10 cellular contexts compared by ENCODE assay signal in the genomic region with DNA sequence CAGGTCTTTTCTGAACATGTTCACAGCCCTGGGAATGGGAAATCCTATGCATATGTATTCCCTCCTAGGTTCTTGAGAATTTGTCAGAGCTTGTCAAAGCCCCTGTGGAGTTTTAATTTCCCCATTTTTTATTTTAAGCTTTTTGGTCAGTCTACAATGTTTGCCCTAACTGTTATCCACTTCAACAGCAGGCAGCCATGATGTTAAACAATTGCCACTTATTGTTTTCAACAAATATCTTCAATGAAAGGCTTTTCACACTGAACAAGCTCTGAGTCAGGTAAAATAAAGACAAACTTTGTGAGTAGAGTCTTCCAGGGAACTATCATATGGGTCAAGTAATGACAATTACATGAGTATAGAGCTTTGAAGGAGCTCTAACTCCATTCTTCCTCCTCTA. TPM values are rescaled to one million over a fixed set of nuclear protein-coding genes. Genes with fewer than 3 reads are reported as not detected.
"Had no signal": no experiment of that assay in that cellular context is flagged by ENCODE, and none has a peak within 500 bp of the region (broad histone marks: within the 10 kb centered on the region; RNA-seq: fewer than 3 reads in every experiment).

No MANE protein-coding gene starts in this region.

- H3K9ac ChIP-seq: KMS-11 had no signal

- H3K4me3 Mint-ChIP-seq: IgD-negative memory B cell had no signal

- H3K36me3 Mint-ChIP-seq: IgD-negative memory B cell had no signal

- H3K27ac Mint-ChIP-seq: IgD-negative memory B cell had no signal

- H3K4me2 ChIP-seq: KMS-11 had no signal

- ATAC-seq: HepG2 had no signal

- H3K27ac ChIP-seq: HL-60, KMS-11 had no signal

- H3K4me1 Mint-ChIP-seq: IgD-negative memory B cell had no signal

- FAIRE-seq: HepG2, HTR-8/SVneo had no signal

- DNase-seq: IMR-90, KBM-7, KG1 had no signal

RNA-seq across cellular contexts. Expression of gene ATP1B4, which starts 25.0 kb away (rescaled TPM):
- total RNA-seq: HepG2, HT-29, HT1080, IMR-90 had no signal
- polyA plus RNA-seq: HepG2, IgD-negative memory B cell, IMR-90 had no signal

RNA-seq across cellular contexts. Expression of gene TMEM255A, which starts 25.6 kb away (rescaled TPM):
- total RNA-seq: HT-29, HT1080, IMR-90 had no signal
